ENCODE assay signal across 19 cellular contexts in genomic region chr6:112927641-112928040, GRCh38.
"Had no signal": no experiment of that assay in that cellular context is flagged by ENCODE, and none has a peak within 500 bp of the region (broad histone marks: within the 10 kb centered on the region; RNA-seq: fewer than 3 reads in every experiment).

No MANE protein-coding gene starts in this region.

- H3K27me3 ChIP-seq: foreskin keratinocyte, left lung, thyroid gland had no signal

- DNase-seq: activated CD4-positive, alpha-beta T cell treated with anti-CD3 and anti-CD28 coated beads, Interleukin-2, amount 50 U/mL, for 48 hours; activated naive CD4-positive, alpha-beta T cell treated with anti-CD3 and anti-CD28 coated beads for 36 hours; activated naive CD8-positive, alpha-beta T cell treated with anti-CD3 and anti-CD28 coated beads, Interleukin-2, amount 50 U/mL, for 24 hours; activated T-cell treated with anti-CD3 and anti-CD28 coated beads, Interleukin-2, amount 50 U/mL, for 24 hours; anterior cingulate cortex; cerebellar nuclear complex; effector CD4-positive, alpha-beta T cell; foreskin keratinocyte; hypothalamus; left lung; mammary epithelial cell; midbrain; stimulated activated CD4-positive, alpha-beta T cell treated with anti-CD3 and anti-CD28 coated beads, Interleukin-4, amount 100 ng/mL, for 24 hours; T-helper 2 cell; thyroid gland had no signal

- H3K4me3 ChIP-seq: left lung, smooth muscle cell, thyroid gland had no signal

- H3K9me3 ChIP-seq: thyroid gland had no signal

- H3K4me2 ChIP-seq: smooth muscle cell had no signal

- H3K27me3 Mint-ChIP-seq: activated naive CD8-positive, alpha-beta T cell treated with anti-CD3 and anti-CD28 coated beads, Interleukin-2, amount 50 U/mL, for 24 hours; activated T-cell treated with anti-CD3 and anti-CD28 coated beads, Interleukin-2, amount 50 U/mL, for 24 hours had no signal

- H3K27ac Mint-ChIP-seq: activated naive CD4-positive, alpha-beta T cell treated with anti-CD3 and anti-CD28 coated beads for 36 hours; activated naive CD8-positive, alpha-beta T cell treated with anti-CD3 and anti-CD28 coated beads, Interleukin-2, amount 50 U/mL, for 24 hours; activated T-cell treated with anti-CD3 and anti-CD28 coated beads, Interleukin-2, amount 50 U/mL, for 24 hours; activated T-helper 2 cell treated with anti-CD3 and anti-CD28 coated beads, Interferon-gamma antibody, Interleukin-2, Interleukin-4, amounts not matched to agents 10 μg/mL and 5 μg/mL and 100 μg/mL, durations not matched to agents 14 hours and 24 hours and 36 hours; stimulated activated effector memory CD8-positive, alpha-beta T cell treated with anti-CD3 and anti-CD28 coated beads, Interleukin-12 subunit alpha, Interleukin-12 subunit beta, amount 100 ng/mL, for 72 hours had no signal

- H3K9me3 Mint-ChIP-seq: activated naive CD4-positive, alpha-beta T cell treated with anti-CD3 and anti-CD28 coated beads for 36 hours; activated T-cell treated with anti-CD3 and anti-CD28 coated beads, Interleukin-2, amount 50 U/mL, for 24 hours had no signal

- H3K36me3 Mint-ChIP-seq: stimulated activated effector memory CD8-positive, alpha-beta T cell treated with anti-CD3 and anti-CD28 coated beads, Interleukin-12 subunit alpha, Interleukin-12 subunit beta, amount 100 ng/mL, for 72 hours had no signal

- H3K36me3 ChIP-seq: left lung, thyroid gland had no signal

- H3K4me3 Mint-ChIP-seq: activated naive CD4-positive, alpha-beta T cell treated with anti-CD3 and anti-CD28 coated beads for 36 hours; activated naive CD8-positive, alpha-beta T cell treated with anti-CD3 and anti-CD28 coated beads, Interleukin-2, amount 50 U/mL, for 24 hours; activated T-cell treated with anti-CD3 and anti-CD28 coated beads, Interleukin-2, amount 50 U/mL, for 24 hours; nephron; stimulated activated effector memory CD8-positive, alpha-beta T cell treated with anti-CD3 and anti-CD28 coated beads, Interleukin-12 subunit alpha, Interleukin-12 subunit beta, amount 100 ng/mL, for 72 hours had no signal

- H3K4me1 ChIP-seq: foreskin keratinocyte, left lung, thyroid gland had no signal

- H3K4me1 Mint-ChIP-seq: activated naive CD8-positive, alpha-beta T cell treated with anti-CD3 and anti-CD28 coated beads, Interleukin-2, amount 50 U/mL, for 24 hours; stimulated activated effector memory CD8-positive, alpha-beta T cell treated with anti-CD3 and anti-CD28 coated beads, Interleukin-12 subunit alpha, Interleukin-12 subunit beta, amount 100 ng/mL, for 72 hours had no signal

- H3K27ac ChIP-seq: foreskin keratinocyte, left lung, thyroid gland had no signal
